In the genomic region with DNA sequence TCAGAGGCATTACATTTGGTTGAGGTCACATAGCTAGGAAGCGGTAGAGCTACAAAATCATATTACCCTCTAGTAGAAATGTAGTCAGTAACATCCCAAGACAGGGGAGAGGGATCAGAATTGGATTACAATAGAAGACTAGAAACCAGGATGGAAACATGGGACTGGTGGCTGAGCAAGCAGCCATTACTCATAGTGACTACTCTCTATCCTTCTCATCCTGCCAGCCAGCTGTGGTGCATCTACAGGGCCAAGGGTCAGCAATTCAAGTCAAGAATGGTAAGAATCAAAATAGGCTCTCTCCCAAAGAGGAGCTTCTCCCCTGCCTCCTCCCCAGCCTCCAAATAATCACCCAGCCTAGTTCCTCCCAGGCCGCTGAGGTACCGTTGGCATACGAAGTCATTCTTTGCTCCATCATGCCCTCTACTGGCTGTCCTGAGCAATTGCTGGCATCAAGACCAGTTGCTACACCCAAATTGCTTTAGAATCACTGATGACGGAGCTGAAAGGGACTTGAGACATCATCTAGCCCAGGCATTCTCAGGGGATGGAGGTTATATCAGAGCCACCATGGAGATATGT, we compare ENCODE assay signal across 2 cellular contexts.
TF ChIP-seq lines count a peak whose summit lies in the region.

No MANE protein-coding gene starts in this region.

TF ChIP-seq in GM23338, 12 proteins besides CTCF, POLR2A, EP300 and RAD21 (continues in another document):
- TF ChIP-seq, protein P1, sequence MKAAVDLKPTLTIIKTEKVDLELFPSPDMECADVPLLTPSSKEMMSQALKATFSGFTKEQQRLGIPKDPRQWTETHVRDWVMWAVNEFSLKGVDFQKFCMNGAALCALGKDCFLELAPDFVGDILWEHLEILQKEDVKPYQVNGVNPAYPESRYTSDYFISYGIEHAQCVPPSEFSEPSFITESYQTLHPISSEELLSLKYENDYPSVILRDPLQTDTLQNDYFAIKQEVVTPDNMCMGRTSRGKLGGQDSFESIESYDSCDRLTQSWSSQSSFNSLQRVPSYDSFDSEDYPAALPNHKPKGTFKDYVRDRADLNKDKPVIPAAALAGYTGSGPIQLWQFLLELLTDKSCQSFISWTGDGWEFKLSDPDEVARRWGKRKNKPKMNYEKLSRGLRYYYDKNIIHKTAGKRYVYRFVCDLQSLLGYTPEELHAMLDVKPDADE (IDR thresholded peaks at IDR 0.05), result no peak
- TF ChIP-seq, protein P2, sequence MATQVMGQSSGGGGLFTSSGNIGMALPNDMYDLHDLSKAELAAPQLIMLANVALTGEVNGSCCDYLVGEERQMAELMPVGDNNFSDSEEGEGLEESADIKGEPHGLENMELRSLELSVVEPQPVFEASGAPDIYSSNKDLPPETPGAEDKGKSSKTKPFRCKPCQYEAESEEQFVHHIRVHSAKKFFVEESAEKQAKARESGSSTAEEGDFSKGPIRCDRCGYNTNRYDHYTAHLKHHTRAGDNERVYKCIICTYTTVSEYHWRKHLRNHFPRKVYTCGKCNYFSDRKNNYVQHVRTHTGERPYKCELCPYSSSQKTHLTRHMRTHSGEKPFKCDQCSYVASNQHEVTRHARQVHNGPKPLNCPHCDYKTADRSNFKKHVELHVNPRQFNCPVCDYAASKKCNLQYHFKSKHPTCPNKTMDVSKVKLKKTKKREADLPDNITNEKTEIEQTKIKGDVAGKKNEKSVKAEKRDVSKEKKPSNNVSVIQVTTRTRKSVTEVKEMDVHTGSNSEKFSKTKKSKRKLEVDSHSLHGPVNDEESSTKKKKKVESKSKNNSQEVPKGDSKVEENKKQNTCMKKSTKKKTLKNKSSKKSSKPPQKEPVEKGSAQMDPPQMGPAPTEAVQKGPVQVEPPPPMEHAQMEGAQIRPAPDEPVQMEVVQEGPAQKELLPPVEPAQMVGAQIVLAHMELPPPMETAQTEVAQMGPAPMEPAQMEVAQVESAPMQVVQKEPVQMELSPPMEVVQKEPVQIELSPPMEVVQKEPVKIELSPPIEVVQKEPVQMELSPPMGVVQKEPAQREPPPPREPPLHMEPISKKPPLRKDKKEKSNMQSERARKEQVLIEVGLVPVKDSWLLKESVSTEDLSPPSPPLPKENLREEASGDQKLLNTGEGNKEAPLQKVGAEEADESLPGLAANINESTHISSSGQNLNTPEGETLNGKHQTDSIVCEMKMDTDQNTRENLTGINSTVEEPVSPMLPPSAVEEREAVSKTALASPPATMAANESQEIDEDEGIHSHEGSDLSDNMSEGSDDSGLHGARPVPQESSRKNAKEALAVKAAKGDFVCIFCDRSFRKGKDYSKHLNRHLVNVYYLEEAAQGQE (IDR thresholded peaks at IDR 0.05; ENCODE audit: unreplicated experiment), result no peak
- TF ChIP-seq EZH2phosphoT487 (IDR thresholded peaks at IDR 0.05; ENCODE audit: unreplicated experiment) (no peak), EZH2 (IDR thresholded peaks at IDR 0.05; ENCODE audit: low read depth, unreplicated experiment) (no peak), CREB1 (CRISPR knock-in tag; IDR thresholded peaks at IDR 0.05; ENCODE audit: low read depth) (no peak), ZNF114 (CRISPR knock-in tag; IDR thresholded peaks at IDR 0.05) (no peak), JUNB (IDR thresholded peaks at IDR 0.05; ENCODE audit: unreplicated experiment) (no peak), POLR2AphosphoS5 (IDR thresholded peaks at IDR 0.05; ENCODE audit: low read depth) (no peak)
- TF ChIP-seq, protein P3, sequence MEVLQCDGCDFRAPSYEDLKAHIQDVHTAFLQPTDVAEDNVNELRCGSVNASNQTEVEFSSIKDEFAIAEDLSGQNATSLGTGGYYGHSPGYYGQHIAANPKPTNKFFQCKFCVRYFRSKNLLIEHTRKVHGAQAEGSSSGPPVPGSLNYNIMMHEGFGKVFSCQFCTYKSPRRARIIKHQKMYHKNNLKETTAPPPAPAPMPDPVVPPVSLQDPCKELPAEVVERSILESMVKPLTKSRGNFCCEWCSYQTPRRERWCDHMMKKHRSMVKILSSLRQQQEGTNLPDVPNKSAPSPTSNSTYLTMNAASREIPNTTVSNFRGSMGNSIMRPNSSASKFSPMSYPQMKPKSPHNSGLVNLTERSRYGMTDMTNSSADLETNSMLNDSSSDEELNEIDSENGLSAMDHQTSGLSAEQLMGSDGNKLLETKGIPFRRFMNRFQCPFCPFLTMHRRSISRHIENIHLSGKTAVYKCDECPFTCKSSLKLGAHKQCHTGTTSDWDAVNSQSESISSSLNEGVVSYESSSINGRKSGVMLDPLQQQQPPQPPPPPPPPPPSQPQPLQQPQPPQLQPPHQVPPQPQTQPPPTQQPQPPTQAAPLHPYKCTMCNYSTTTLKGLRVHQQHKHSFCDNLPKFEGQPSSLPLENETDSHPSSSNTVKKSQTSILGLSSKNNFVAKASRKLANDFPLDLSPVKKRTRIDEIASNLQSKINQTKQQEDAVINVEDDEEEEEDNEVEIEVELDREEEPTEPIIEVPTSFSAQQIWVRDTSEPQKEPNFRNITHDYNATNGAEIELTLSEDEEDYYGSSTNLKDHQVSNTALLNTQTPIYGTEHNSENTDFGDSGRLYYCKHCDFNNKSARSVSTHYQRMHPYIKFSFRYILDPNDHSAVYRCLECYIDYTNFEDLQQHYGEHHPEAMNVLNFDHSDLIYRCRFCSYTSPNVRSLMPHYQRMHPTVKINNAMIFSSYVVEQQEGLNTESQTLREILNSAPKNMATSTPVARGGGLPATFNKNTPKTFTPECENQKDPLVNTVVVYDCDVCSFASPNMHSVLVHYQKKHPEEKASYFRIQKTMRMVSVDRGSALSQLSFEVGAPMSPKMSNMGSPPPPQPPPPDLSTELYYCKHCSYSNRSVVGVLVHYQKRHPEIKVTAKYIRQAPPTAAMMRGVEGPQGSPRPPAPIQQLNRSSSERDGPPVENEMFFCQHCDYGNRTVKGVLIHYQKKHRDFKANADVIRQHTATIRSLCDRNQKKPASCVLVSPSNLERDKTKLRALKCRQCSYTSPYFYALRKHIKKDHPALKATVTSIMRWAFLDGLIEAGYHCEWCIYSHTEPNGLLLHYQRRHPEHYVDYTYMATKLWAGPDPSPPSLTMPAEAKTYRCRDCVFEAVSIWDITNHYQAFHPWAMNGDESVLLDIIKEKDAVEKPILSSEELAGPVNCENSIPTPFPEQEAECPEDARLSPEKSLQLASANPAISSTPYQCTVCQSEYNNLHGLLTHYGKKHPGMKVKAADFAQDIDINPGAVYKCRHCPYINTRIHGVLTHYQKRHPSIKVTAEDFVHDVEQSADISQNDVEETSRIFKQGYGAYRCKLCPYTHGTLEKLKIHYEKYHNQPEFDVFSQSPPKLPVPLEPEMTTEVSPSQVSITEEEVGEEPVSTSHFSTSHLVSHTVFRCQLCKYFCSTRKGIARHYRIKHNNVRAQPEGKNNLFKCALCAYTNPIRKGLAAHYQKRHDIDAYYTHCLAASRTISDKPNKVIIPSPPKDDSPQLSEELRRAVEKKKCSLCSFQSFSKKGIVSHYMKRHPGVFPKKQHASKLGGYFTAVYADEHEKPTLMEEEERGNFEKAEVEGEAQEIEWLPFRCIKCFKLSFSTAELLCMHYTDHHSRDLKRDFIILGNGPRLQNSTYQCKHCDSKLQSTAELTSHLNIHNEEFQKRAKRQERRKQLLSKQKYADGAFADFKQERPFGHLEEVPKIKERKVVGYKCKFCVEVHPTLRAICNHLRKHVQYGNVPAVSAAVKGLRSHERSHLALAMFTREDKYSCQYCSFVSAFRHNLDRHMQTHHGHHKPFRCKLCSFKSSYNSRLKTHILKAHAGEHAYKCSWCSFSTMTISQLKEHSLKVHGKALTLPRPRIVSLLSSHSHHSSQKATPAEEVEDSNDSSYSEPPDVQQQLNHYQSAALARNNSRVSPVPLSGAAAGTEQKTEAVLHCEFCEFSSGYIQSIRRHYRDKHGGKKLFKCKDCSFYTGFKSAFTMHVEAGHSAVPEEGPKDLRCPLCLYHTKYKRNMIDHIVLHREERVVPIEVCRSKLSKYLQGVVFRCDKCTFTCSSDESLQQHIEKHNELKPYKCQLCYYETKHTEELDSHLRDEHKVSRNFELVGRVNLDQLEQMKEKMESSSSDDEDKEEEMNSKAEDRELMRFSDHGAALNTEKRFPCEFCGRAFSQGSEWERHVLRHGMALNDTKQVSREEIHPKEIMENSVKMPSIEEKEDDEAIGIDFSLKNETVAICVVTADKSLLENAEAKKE (CRISPR knock-in tag; IDR thresholded peaks at IDR 0.05), result no peak

TF ChIP-seq in HepG2, 621 proteins besides CTCF, POLR2A, EP300 and RAD21:
- TF ChIP-seq ZNF629 (CRISPR knock-in tag; conservative IDR thresholded peaks at IDR 0.05) (no peak), CREM (IDR thresholded peaks at IDR 0.05) (no peak), CREM (CRISPR knock-in tag; IDR thresholded peaks at IDR 0.05) (no peak), STAG1 (CRISPR knock-in tag; IDR thresholded peaks at IDR 0.05) (peak; percentile 79), SMC3 (IDR thresholded peaks at IDR 0.05; ENCODE audit: low read length) (peak; percentile 66)
